16 cellular contexts compared by ENCODE assay signal in genomic region chr2:95799892-95800291, GRCh38.
DNase-seq lines count a peak whose midpoint lies in the region; ATAC-seq, FAIRE-seq and TF ChIP-seq lines count a peak whose summit lies in the region.
"Had no signal": no experiment of that assay in that cellular context is flagged by ENCODE, and none has a peak within 500 bp of the region (broad histone marks: within the 10 kb centered on the region; RNA-seq: fewer than 3 reads in every experiment).

No MANE protein-coding gene starts in this region.

- CTCF ChIA-PET in HepG2 (lab: Yijun Ruan, JAX; ENCODE audit: low intra/inter-chr PET ratio, low total read pairs) (no interaction called here), H1 (lab: Charles Lee; ENCODE audit: partially characterized antibody) (no interaction called here)

- H3K4me2 ChIP-seq in HepG2 (ENCODE audit: low read depth, low read length) (no peak overlapping the region), H1 (ENCODE audit: insufficient read depth in 1 of 2, low read depth in 2 of 2, low read length in 2 of 2) (no peak overlapping the region), trophoblast cell (ENCODE audit: low read length) (no peak overlapping the region)

- H3K27me3 ChIP-seq in right lobe of liver = no peaks in the 10 kb centered on the region
- no peaks in the 10 kb centered on the region for H3K27me3 ChIP-seq in HepG2 (ENCODE audit: control insufficient read depth in 1 of 2, insufficient read depth in 2 of 2, low read length in 2 of 2)
- no peaks in the 10 kb centered on the region for H3K27me3 ChIP-seq in H1 (replicated peaks in 1 of 4; ENCODE audit: control insufficient read depth in 3 of 4, extremely low read depth in 1 of 4, insufficient read depth in 3 of 4, low read length in 3 of 4)
- H3K27me3 ChIP-seq in trophoblast cell (ENCODE audit: insufficient read depth, low read length) = no peaks in the 10 kb centered on the region
- H3K27me3 ChIP-seq in small intestine (ENCODE audit: control insufficient read depth in 2 of 2, insufficient read depth in 2 of 2, low read length in 2 of 2) = no peaks in the 10 kb centered on the region
- H3K27me3 ChIP-seq: BE2C had no signal

- no peaks in the 10 kb centered on the region for H3K79me1 ChIP-seq in H1 (ENCODE audit: low read depth, low read length)
- no peaks in the 10 kb centered on the region for H3K79me1 ChIP-seq in trophoblast cell (ENCODE audit: low read length)

- no peak overlapping the region for H2BK12ac ChIP-seq in H1 (ENCODE audit: low read depth, low read length)
- H2BK12ac ChIP-seq in trophoblast cell (ENCODE audit: low read length) = no peak overlapping the region

- no peak overlapping the region for H2BK15ac ChIP-seq in H1 (ENCODE audit: low read length)

- TF ChIP-seq CTCF in right lobe of liver (IDR thresholded peaks at IDR 0.05) = no peak
- no peak for TF ChIP-seq CTCF in HepG2 (CRISPR knock-in tag; IDR thresholded peaks at IDR 0.05)
- TF ChIP-seq CTCF in H1 (IDR thresholded peaks at IDR 0.05; ENCODE audit: control extremely low read depth in 1 of 3, insufficient read depth in 1 of 3, low read depth in 1 of 3, low read length in 3 of 3) = no peak

- H2BK120ac ChIP-seq in H1 (replicated peaks; ENCODE audit: low read depth, low read length) (no peak overlapping the region), trophoblast cell (ENCODE audit: insufficient read depth, low read length, poor library complexity) (no peak overlapping the region)

- intact Hi-C loops in right lobe of liver (cut with DNase I) = no loop called here
- intact Hi-C loops in HepG2 (cut with micrococcal nuclease; ENCODE audit: unreplicated experiment) = no loop called here

- H4K12ac ChIP-seq in trophoblast cell (ENCODE audit: low read depth, low read length) = no peak overlapping the region

- H3K4me3 ChIP-seq in right lobe of liver (no peak overlapping the region), HepG2 (replicated peaks in 1 of 3; ENCODE audit: insufficient read depth in 1 of 3, low read depth in 2 of 3, low read length in 3 of 3) (no peak overlapping the region), H1 (ENCODE audit: extremely low read depth in 1 of 4, insufficient read depth in 2 of 4, low read depth in 3 of 4, low read length in 4 of 4) (no peak overlapping the region), trophoblast cell (ENCODE audit: low read depth, low read length) (peak overlapping the region; percentile 31), small intestine (ENCODE audit: low read depth in 1 of 2, low read length in 2 of 2) (no peak overlapping the region)

- H3K23ac ChIP-seq in H1 (ENCODE audit: insufficient read length) (no peak overlapping the region), trophoblast cell (ENCODE audit: low read length) (no peak overlapping the region)

- no peak for TF ChIP-seq EP300 in HepG2 (IDR thresholded peaks at IDR 0.05; ENCODE audit: low read depth in 2 of 2, low read length in 2 of 2)
- TF ChIP-seq EP300 in HepG2 (CRISPR knock-in tag; IDR thresholded peaks at IDR 0.05; ENCODE audit: borderline replicate concordance) = no peak
- no peak for TF ChIP-seq EP300 in H1 (IDR thresholded peaks at IDR 0.05; ENCODE audit: borderline replicate concordance in 1 of 2, low read depth in 2 of 2, low read length in 2 of 2)

- POLR2A ChIA-PET in HepG2 (lab: Yijun Ruan, JAX) = no interaction called here
- POLR2A ChIA-PET in H1 (lab: Charles Lee; ENCODE audit: partially characterized antibody) = no interaction called here

- BruUV-seq in HepG2 (replicated peaks; lab: Mats Ljungman, UMichigan) = no TSS peak

- DNase-seq in right lobe of liver (peak in 2 of 3 donors; percentile 15 to 37), HepG2 (ENCODE audit: low spot score) (no peak), H1 (ENCODE audit: low read depth in 1 of 2, low spot score in 2 of 2) (no peak), trophoblast cell (no peak), small intestine (no peak)
- DNase-seq: DMS153, DMS79 treated with DMSO at 0.1 percent for 48 hours, GDM1 had no signal

- no peak for TF ChIP-seq RAD21 in HepG2 (CRISPR knock-in tag; IDR thresholded peaks at IDR 0.05)
- TF ChIP-seq RAD21 in H1 (IDR thresholded peaks at IDR 0.05 in 1 of 2, conservative IDR thresholded peaks at IDR 0.05 in 1 of 2; ENCODE audit: low read depth in 2 of 2, low read length in 2 of 2) = no peak

- FAIRE-seq in HepG2 (lab: Jason Lieb, UNC) = no peak
- no peak for FAIRE-seq in H1 (lab: Jason Lieb, UNC)
- no peak for FAIRE-seq in small intestine (lab: Jason Lieb, UNC)
- FAIRE-seq: A204.1, D721Med, GM12892 had no signal

- in situ Hi-C loops in HepG2 (cut with HindIII; ENCODE audit: extremely low pct_ligation_motif_present, low pct_unique_long_range_greater_than_20kb) = no loop called here

- no peaks in the 10 kb centered on the region for H3K79me2 ChIP-seq in HepG2 (ENCODE audit: insufficient read depth, low read length)
- no peaks in the 10 kb centered on the region for H3K79me2 ChIP-seq in H1 (ENCODE audit: control insufficient read depth in 1 of 2, insufficient read depth in 2 of 2, low read length in 2 of 2)
- no peaks in the 10 kb centered on the region for H3K79me2 ChIP-seq in trophoblast cell (ENCODE audit: control insufficient read depth, insufficient read depth, low read length, poor library complexity)

- H3K56ac ChIP-seq in H1 (replicated peaks; ENCODE audit: insufficient read length, low read depth, low read length) = no peak overlapping the region

- H4K91ac ChIP-seq in H1 (replicated peaks; ENCODE audit: insufficient read length, low read length) = no peak overlapping the region
- H4K91ac ChIP-seq in trophoblast cell (ENCODE audit: low read depth, low read length) = no peak overlapping the region

- H3K14ac ChIP-seq in H1 (ENCODE audit: insufficient read length) (no peak overlapping the region), trophoblast cell (ENCODE audit: low read length) (no peak overlapping the region)

- H2AFZ ChIP-seq in HepG2 (ENCODE audit: low read length) (no peak overlapping the region), H1 (ENCODE audit: low read length) (no peak overlapping the region), trophoblast cell (ENCODE audit: insufficient read depth, low read length, poor library complexity) (no peak overlapping the region)

- no peaks in the 10 kb centered on the region for H3K4me1 ChIP-seq in right lobe of liver
- no peaks in the 10 kb centered on the region for H3K4me1 ChIP-seq in HepG2 (ENCODE audit: insufficient read depth, low read length)
- no peaks in the 10 kb centered on the region for H3K4me1 ChIP-seq in H1 (replicated peaks in 1 of 4; ENCODE audit: control insufficient read depth in 3 of 4, insufficient read depth in 4 of 4, low read length in 3 of 4)
- H3K4me1 ChIP-seq in trophoblast cell (ENCODE audit: control insufficient read depth in 1 of 2, insufficient read depth in 2 of 2, low read length in 2 of 2) = no peaks in the 10 kb centered on the region
- no peaks in the 10 kb centered on the region for H3K4me1 ChIP-seq in small intestine (ENCODE audit: control insufficient read depth in 2 of 2, insufficient read depth in 1 of 2, low read depth in 1 of 2, low read length in 1 of 2)
- H3K4me1 ChIP-seq: BE2C had no signal

- H4K5ac ChIP-seq in H1 (ENCODE audit: insufficient read length, low read depth, low read length) = no peak overlapping the region

- ATAC-seq in right lobe of liver (no peak), HepG2 (no peak), esophagus mucosa (no peak), HG02678 (IDR thresholded peaks at IDR 0.05; ENCODE audit: unreplicated experiment) (no peak)
- ATAC-seq: HCT116 had no signal

- no peak overlapping the region for H3K27ac ChIP-seq in right lobe of liver
- no peak overlapping the region for H3K27ac ChIP-seq in HepG2 (ENCODE audit: extremely low read length, insufficient read depth, low read length)
- H3K27ac ChIP-seq in H1 (ENCODE audit: low read depth, low read length) = no peak overlapping the region
- H3K27ac ChIP-seq in trophoblast cell (ENCODE audit: low read depth, low read length) = no peak overlapping the region
- no peak overlapping the region for H3K27ac ChIP-seq in small intestine (ENCODE audit: low read depth in 1 of 2, low read length in 1 of 2)
- H3K27ac ChIP-seq: C4-2B had no signal

- no peak overlapping the region for H2AK5ac ChIP-seq in H1 (ENCODE audit: low read depth, low read length)
- H2AK5ac ChIP-seq in trophoblast cell (ENCODE audit: low read length) = no peak overlapping the region

- H3K18ac ChIP-seq in H1 (ENCODE audit: extremely low read depth, low read length) (no peak overlapping the region), trophoblast cell (ENCODE audit: low read length) (no peak overlapping the region)

- H2BK5ac ChIP-seq in H1 (ENCODE audit: low read depth, low read length) (no peak overlapping the region), trophoblast cell (ENCODE audit: low read depth, low read length, poor library complexity) (no peak overlapping the region)

- WGBS in right lobe of liver (ENCODE audit: insufficient coverage, low coverage, low lambda C conversion rate, missing lambda C conversion rate) = 73% methylated on average over 6 of the region's 14 CpGs
- WGBS in HepG2 (ENCODE audit: low lambda C conversion rate) = 56% methylated on average over 7 of the region's 14 CpGs
- 91% methylated on average over 13 of the region's 14 CpGs; no CpG with 5 or more reads in 1 of the 2 experiments for WGBS in H1 (ENCODE audit: extremely low coverage in 1 of 2, insufficient coverage in 1 of 2, insufficient read length in 1 of 2, insufficient replicate concordance in 2 of 2, low coverage in 1 of 2, low lambda C conversion rate in 2 of 2, missing lambda C conversion rate in 1 of 2), 2 experiments
- no CpG with 5 or more reads among the region's 14 CpGs for WGBS in trophoblast cell (ENCODE audit: extremely low coverage, insufficient coverage, insufficient read length)
- WGBS in small intestine, 3 donors = 93 to 96% (median 95%) methylated on average over 14 of the region's 14 CpGs

- H3K9me3 ChIP-seq in right lobe of liver (no peaks in the 10 kb centered on the region), HepG2 (ENCODE audit: low read length) (no peaks in the 10 kb centered on the region), H1 (ENCODE audit: insufficient read depth in 2 of 2, low read depth in 1 of 2, low read length in 1 of 2) (peaks cover 6 to 25% of the 10 kb centered on the region in 2 experiments; a peak in 3 of 4 replicates), trophoblast cell (ENCODE audit: insufficient read depth, low read depth, low read length) (peaks cover 10% of the 10 kb centered on the region), small intestine (ENCODE audit: control insufficient read depth, low read depth) (no peaks in the 10 kb centered on the region)
- H3K9me3 ChIP-seq: BE2C had no signal

- H3K36me3 ChIP-seq in right lobe of liver (no peaks in the 10 kb centered on the region), HepG2 (replicated peaks in 1 of 2; ENCODE audit: control insufficient read depth in 1 of 2, insufficient read depth in 2 of 2, low read length in 2 of 2) (no peaks in the 10 kb centered on the region), H1 (ENCODE audit: control insufficient read depth in 2 of 4, insufficient read depth in 4 of 4, low read length in 3 of 4) (no peaks in the 10 kb centered on the region), trophoblast cell (ENCODE audit: control insufficient read depth in 1 of 2, insufficient read depth in 2 of 2, low read length in 2 of 2) (no peaks in the 10 kb centered on the region), small intestine (ENCODE audit: control insufficient read depth in 2 of 2, insufficient read depth in 2 of 2, low read length in 2 of 2) (no peaks in the 10 kb centered on the region)
- H3K36me3 ChIP-seq: BE2C had no signal

- no peak for TF ChIP-seq POLR2A in right lobe of liver (IDR thresholded peaks at IDR 0.05)
- no peak for TF ChIP-seq POLR2A in HepG2 (IDR thresholded peaks at IDR 0.05; ENCODE audit: insufficient read depth in 1 of 2, low read depth in 2 of 2, low read length in 2 of 2)
- TF ChIP-seq POLR2A in H1 (IDR thresholded peaks at IDR 0.05; ENCODE audit: control extremely low read depth in 1 of 2, low read depth in 2 of 2, low read length in 2 of 2) = no peak

- no peak overlapping the region for H2BK20ac ChIP-seq in H1 (ENCODE audit: low read length)

- H3K23me2 ChIP-seq in H1 (ENCODE audit: low read depth, low read length) = no peaks in the 10 kb centered on the region

- H4K20me1 ChIP-seq in HepG2 (ENCODE audit: insufficient read depth, low read length) (no peaks in the 10 kb centered on the region), H1 (replicated peaks in 1 of 2; ENCODE audit: control insufficient read depth in 1 of 2, insufficient read depth in 2 of 2, low read length in 2 of 2) (no peaks in the 10 kb centered on the region)

- H3K4ac ChIP-seq in H1 (replicated peaks; ENCODE audit: insufficient read length, low read depth, low read length) (no peak overlapping the region), trophoblast cell (ENCODE audit: low read depth, low read length) (no peak overlapping the region)

- H3K9ac ChIP-seq in HepG2 (ENCODE audit: insufficient read depth, low read depth, low read length) (no peak overlapping the region), H1 (replicated peaks in 1 of 4; ENCODE audit: extremely low read depth in 1 of 4, low read depth in 3 of 4, low read length in 3 of 4) (no peak overlapping the region), trophoblast cell (ENCODE audit: low read length) (no peak overlapping the region)

- peak overlapping the region; percentile 51; the same call in 1 of the 2 replicates for H4K8ac ChIP-seq in H1 (ENCODE audit: extremely low read depth, insufficient read depth, low read length)
- no peak overlapping the region for H4K8ac ChIP-seq in trophoblast cell (ENCODE audit: low read depth, low read length)

Comparison
In these comparisons a context has a peak if more than half of its experiments do, and no peak if none do; other contexts are left out.
1. DNase-seq: peak in right lobe of liver (2 of 3); none in HepG2 (single experiment), H1 (0 of 2), trophoblast cell (0 of 2) and small intestine (single experiment).